ENCODE assay signal across 1 cellular context in genomic region chr17:56897646-56898424, GRCh38.
A peak's percentile ranks its signal among the peaks of the same experiment; 100 is the strongest.
TF ChIP-seq lines count a peak whose summit lies in the region.

No MANE protein-coding gene starts in this region.

TF ChIP-seq in HepG2, 621 proteins besides CTCF, POLR2A, EP300 and RAD21 (continued from another document):
- peak; percentile 91 for TF ChIP-seq MAFF (IDR thresholded peaks at IDR 0.05; ENCODE audit: low read depth, low read length)
- TF ChIP-seq HMGXB3 (CRISPR knock-in tag; IDR thresholded peaks at IDR 0.05; ENCODE audit: borderline replicate concordance), result no peak
